13 cellular contexts compared by ENCODE assay signal in the genomic region with DNA sequence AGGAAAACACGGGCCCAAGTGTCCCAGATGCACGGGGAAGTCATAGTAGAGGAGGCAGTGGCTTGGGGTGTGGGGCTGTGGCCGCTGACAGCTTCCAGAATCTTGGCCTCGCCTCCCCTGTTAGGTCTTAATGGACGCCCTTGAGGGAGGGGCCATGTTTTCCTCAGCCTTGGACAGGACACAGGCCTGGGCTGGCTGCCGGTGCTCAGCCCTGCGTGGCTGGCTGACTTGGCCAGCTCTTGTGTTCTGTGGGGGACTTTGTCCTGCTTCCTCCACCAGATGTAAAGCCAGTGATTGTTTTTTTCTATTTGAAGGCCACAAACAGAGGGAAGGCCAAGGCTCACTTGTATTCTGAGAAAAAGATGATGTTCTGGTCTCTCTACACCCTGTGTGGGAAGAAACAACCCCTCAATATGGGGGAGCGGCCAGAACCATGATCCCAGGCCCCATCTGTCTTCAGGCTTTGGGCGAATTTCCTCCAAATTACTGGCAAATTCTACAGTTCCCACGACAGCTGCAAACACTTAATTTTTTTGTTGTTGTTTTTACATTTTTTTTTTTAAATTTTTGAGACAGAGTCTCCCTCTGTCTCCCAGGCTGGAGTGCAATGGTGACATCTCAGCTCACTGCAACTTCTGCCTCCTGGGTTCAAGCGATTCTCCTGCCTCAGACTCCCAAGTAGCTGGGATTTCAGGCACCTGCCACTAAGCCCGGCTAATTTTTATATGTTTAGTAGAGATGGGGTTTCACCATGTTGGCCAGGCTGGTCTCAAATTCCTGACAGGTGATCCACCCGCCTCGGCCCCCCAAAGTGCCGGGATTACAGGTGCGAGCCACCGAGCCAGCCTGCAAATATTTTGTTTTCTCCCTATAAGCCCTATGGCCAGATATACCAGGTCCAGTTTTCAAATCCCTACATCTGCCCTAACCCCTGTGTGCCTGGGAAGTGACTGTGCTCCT.
DNase-seq lines count a peak whose midpoint lies in the region; ATAC-seq, FAIRE-seq and TF ChIP-seq lines count a peak whose summit lies in the region.
"Had no signal": no experiment of that assay in that cellular context is flagged by ENCODE, and none has a peak within 500 bp of the region (broad histone marks: within the 10 kb centered on the region; RNA-seq: fewer than 3 reads in every experiment).

No MANE protein-coding gene starts in this region.

- H3K27ac Mint-ChIP-seq in activated CD4-positive, alpha-beta T cell treated with anti-CD3 and anti-CD28 coated beads for 36 hours = no peak overlapping the region

- peaks cover 2% of the 10 kb centered on the region for H3K9me3 ChIP-seq in K562 (replicated peaks; ENCODE audit: control insufficient read depth, insufficient read depth, low read depth, low read length)
- H3K9me3 ChIP-seq in heart right ventricle = peaks cover 0 to 10% (median 0%) of the 10 kb centered on the region in 11 donors
- no peaks in the 10 kb centered on the region for H3K9me3 ChIP-seq in testis

- no peaks in the 10 kb centered on the region for H3K36me3 Mint-ChIP-seq in activated CD4-positive, alpha-beta T cell treated with anti-CD3 and anti-CD28 coated beads for 36 hours (ENCODE audit: low read depth)
- H3K36me3 Mint-ChIP-seq: CD4-positive, CD25-positive, alpha-beta regulatory T cell had no signal

- no peaks in the 10 kb centered on the region for H3K9me1 ChIP-seq in K562 (ENCODE audit: control insufficient read depth, insufficient read depth, low read length)

- TF ChIP-seq POLR2A in K562 (conservative IDR thresholded peaks at IDR 0.05) (no peak), testis (IDR thresholded peaks at IDR 0.05) (no peak)

- BruUV-seq in K562 (replicated peaks; lab: Mats Ljungman, UMichigan) = no TSS peak

- no peaks in the 10 kb centered on the region for H3K36me3 ChIP-seq in K562 (ENCODE audit: control insufficient read depth, insufficient read depth, low read length)
- no peaks in the 10 kb centered on the region for H3K36me3 ChIP-seq in heart right ventricle
- no peaks in the 10 kb centered on the region for H3K36me3 ChIP-seq in testis (ENCODE audit: low read depth, missing control alignments)

- H3K27ac ChIP-seq in K562 (ENCODE audit: extremely low read depth, low read depth, low read length) (no peak overlapping the region), heart right ventricle (peak overlapping the region; percentile 58 to 91 (median 82)), testis (peak overlapping the region; percentile 37 to 71)
- H3K27ac ChIP-seq: GM23248 had no signal

- peaks cover 0 to 29% of the 10 kb centered on the region in 2 experiments; a peak in 2 of 5 replicates for H3K27me3 ChIP-seq in K562 (ENCODE audit: control insufficient read depth in 2 of 2, insufficient read depth in 2 of 2, low read length in 2 of 2)
- no peaks in the 10 kb centered on the region for H3K27me3 ChIP-seq in heart right ventricle
- no peaks in the 10 kb centered on the region for H3K27me3 ChIP-seq in testis

- intact Hi-C loops in K562 (cut with micrococcal nuclease) (no loop called here), heart right ventricle (cut with DNase I) (loop anchor here in 2 of 10 donors (2.0 to 5.0 kb wide), 2 partner anchors 51 to 52 kb away; no protein-coding TSS in a partner anchor), testis (cut with DNase I; ENCODE audit: low total_unique reads) (no loop called here)
- intact Hi-C loops in activated CD4-positive, alpha-beta T cell treated with anti-CD3 and anti-CD28 coated beads for 36 hours (cut with DNase I, micrococcal nuclease) = no loop called here

- DNase-seq in K562 (ENCODE audit: extremely low read depth in 1 of 4, low spot score in 3 of 4) = no peak
- peak; percentile 86 to 88 for DNase-seq in heart right ventricle
- DNase-seq in myocyte (ENCODE audit: low read depth) = peak; percentile 61
- peak; percentile 85 for DNase-seq in testis
- DNase-seq in activated CD4-positive, alpha-beta T cell treated with anti-CD3 and anti-CD28 coated beads for 36 hours = no peak
- DNase-seq in RPMI8226 = no peak
- no peak for DNase-seq in activated T-cell treated with anti-CD3 and anti-CD28 coated beads for 4 hours
- no peak for DNase-seq in stimulated activated naive CD4-positive, alpha-beta T cell (lab: John Stamatoyannopoulos, UW)
- DNase-seq: CD4-positive, CD25-positive, alpha-beta regulatory T cell; GM23248; KBM-7; stimulated activated CD4-positive, alpha-beta T cell treated with anti-CD3 and anti-CD28 coated beads, Interleukin-12 subunit alpha, Interleukin-12 subunit beta, amount 100 ng/mL, for 4 hours had no signal

- WGBS in K562 (ENCODE audit: insufficient coverage, low coverage, missing lambda C conversion rate) = 24% methylated on average over 17 of the region's 17 CpGs
- WGBS in heart right ventricle, 2 donors = 49 to 54% methylated on average over 17 of the region's 17 CpGs
- WGBS in testis, 2 donors = 41 to 46% methylated on average over 12 to 17 of the region's 17 CpGs

- CTCF ChIA-PET in K562 (lab: Yijun Ruan, JAX; ENCODE audit: low intra/inter-chr PET ratio) = no interaction called here
- CTCF ChIA-PET in activated CD4-positive, alpha-beta T cell treated with anti-CD3 and anti-CD28 coated beads for 36 hours (lab: Charles Lee) = interaction anchor here (0.6 kb wide), 1 partner anchor 75 kb away, joined by 4 read pairs; no protein-coding TSS in a partner anchor

- H3K9me3 Mint-ChIP-seq in activated CD4-positive, alpha-beta T cell treated with anti-CD3 and anti-CD28 coated beads for 36 hours (ENCODE audit: low read depth) = peaks cover 8% of the 10 kb centered on the region

- POLR2A ChIA-PET in K562 (lab: Yijun Ruan, JAX) = interaction anchor here (1.4 kb wide), 1 partner anchor 18 kb away, joined by 6 read pairs; no protein-coding TSS in a partner anchor
- POLR2A ChIA-PET in activated CD4-positive, alpha-beta T cell treated with anti-CD3 and anti-CD28 coated beads for 36 hours (lab: Charles Lee) = no interaction called here

- no peaks in the 10 kb centered on the region for H3K4me1 Mint-ChIP-seq in activated CD4-positive, alpha-beta T cell treated with anti-CD3 and anti-CD28 coated beads for 36 hours
- H3K4me1 Mint-ChIP-seq: CD4-positive, CD25-positive, alpha-beta regulatory T cell had no signal

- no peak for TF ChIP-seq CTCF in K562 (IDR thresholded peaks at IDR 0.05 in 2 of 3, conservative IDR thresholded peaks at IDR 0.05 in 1 of 3; ENCODE audit: insufficient read depth in 2 of 3, low read depth in 1 of 3, low read length in 3 of 3)
- no peak for TF ChIP-seq CTCF in heart right ventricle (IDR thresholded peaks at IDR 0.05)
- TF ChIP-seq CTCF in testis (IDR thresholded peaks at IDR 0.05) = no peak

- no peaks in the 10 kb centered on the region for H3K79me2 ChIP-seq in K562 (ENCODE audit: control insufficient read depth, insufficient read depth, low read length)

- no peak for FAIRE-seq in K562 (lab: Jason Lieb, UNC)
- FAIRE-seq: TTC549 had no signal

- TF ChIP-seq RAD21 in K562 (CRISPR knock-in tag; conservative IDR thresholded peaks at IDR 0.05 in 1 of 2, IDR thresholded peaks at IDR 0.05 in 1 of 2) = no peak

- H3K4me1 ChIP-seq in K562 (replicated peaks in 1 of 2; ENCODE audit: control insufficient read depth in 2 of 2, insufficient read depth in 2 of 2, low read length in 2 of 2) (peaks cover 6 to 13% of the 10 kb centered on the region in 2 experiments; a peak in 4 of 5 replicates), heart right ventricle (peaks cover 14 to 43% (median 31%) of the 10 kb centered on the region in 9 donors), testis (peaks cover 36% of the 10 kb centered on the region)

- peak overlapping the region; percentile 12; the same call in 1 of the 2 replicates for H2AFZ ChIP-seq in K562 (ENCODE audit: low read depth, low read length)
- H2AFZ ChIP-seq: GM23248 had no signal

- H3K4me3 ChIP-seq in K562 = no peak overlapping the region
- H3K4me3 ChIP-seq in heart right ventricle = no peak overlapping the region
- H3K4me3 ChIP-seq in testis = no peak overlapping the region
- H3K4me3 ChIP-seq: GM23248 had no signal

- no peaks in the 10 kb centered on the region for H4K20me1 ChIP-seq in K562 (replicated peaks; ENCODE audit: control insufficient read depth, insufficient read depth, low read length)

- peaks cover 3% of the 10 kb centered on the region for H3K27me3 Mint-ChIP-seq in activated CD4-positive, alpha-beta T cell treated with anti-CD3 and anti-CD28 coated beads for 36 hours

- in situ Hi-C loops in K562 (cut with MboI) = no loop called here

- ATAC-seq in K562 (peak; percentile 25; the same call in 1 of the 3 replicates), heart right ventricle (peak; percentile 93 to 97 (median 95))
- ATAC-seq in activated CD4-positive, alpha-beta T cell treated with anti-CD3 and anti-CD28 coated beads for 36 hours = no peak

- no peak overlapping the region for H3K4me2 ChIP-seq in K562 (ENCODE audit: insufficient read depth, low read length)

- no peak overlapping the region for H3K9ac ChIP-seq in K562 (ENCODE audit: insufficient read depth in 1 of 2, low read depth in 2 of 2, low read length in 2 of 2)
- H3K9ac ChIP-seq: GM23248 had no signal

- no peak overlapping the region for H3K4me3 Mint-ChIP-seq in activated CD4-positive, alpha-beta T cell treated with anti-CD3 and anti-CD28 coated beads for 36 hours
- H3K4me3 Mint-ChIP-seq: CD4-positive, CD25-positive, alpha-beta regulatory T cell had no signal

- TF ChIP-seq EP300 in K562 (IDR thresholded peaks at IDR 0.05; ENCODE audit: low read length) = no peak

TF ChIP-seq in K562, 482 proteins besides CTCF, POLR2A, EP300 and RAD21 (continues in another document):
- TF ChIP-seq, protein P1, sequence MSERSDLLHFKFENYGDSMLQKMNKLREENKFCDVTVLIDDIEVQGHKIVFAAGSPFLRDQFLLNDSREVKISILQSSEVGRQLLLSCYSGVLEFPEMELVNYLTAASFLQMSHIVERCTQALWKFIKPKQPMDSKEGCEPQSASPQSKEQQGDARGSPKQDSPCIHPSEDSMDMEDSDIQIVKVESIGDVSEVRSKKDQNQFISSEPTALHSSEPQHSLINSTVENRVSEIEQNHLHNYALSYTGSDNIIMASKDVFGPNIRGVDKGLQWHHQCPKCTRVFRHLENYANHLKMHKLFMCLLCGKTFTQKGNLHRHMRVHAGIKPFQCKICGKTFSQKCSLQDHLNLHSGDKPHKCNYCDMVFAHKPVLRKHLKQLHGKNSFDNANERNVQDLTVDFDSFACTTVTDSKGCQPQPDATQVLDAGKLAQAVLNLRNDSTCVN (CRISPR knock-in tag; IDR thresholded peaks at IDR 0.05) = no peak

Comparison
In these comparisons a context has a peak if more than half of its experiments do, and no peak if none do; other contexts are left out.
1. DNase-seq: peak in heart right ventricle (2 of 2), myocyte (single experiment) and testis (single experiment); none in K562 (0 of 4), activated CD4-positive, alpha-beta T cell treated with anti-CD3 and anti-CD28 coated beads for 36 hours (single experiment), RPMI8226 (single experiment), activated T-cell treated with anti-CD3 and anti-CD28 coated beads for 4 hours (single experiment) and stimulated activated naive CD4-positive, alpha-beta T cell (0 of 6).